Comparison of ENCODE assay signal across 7 cellular contexts in the genomic region with DNA sequence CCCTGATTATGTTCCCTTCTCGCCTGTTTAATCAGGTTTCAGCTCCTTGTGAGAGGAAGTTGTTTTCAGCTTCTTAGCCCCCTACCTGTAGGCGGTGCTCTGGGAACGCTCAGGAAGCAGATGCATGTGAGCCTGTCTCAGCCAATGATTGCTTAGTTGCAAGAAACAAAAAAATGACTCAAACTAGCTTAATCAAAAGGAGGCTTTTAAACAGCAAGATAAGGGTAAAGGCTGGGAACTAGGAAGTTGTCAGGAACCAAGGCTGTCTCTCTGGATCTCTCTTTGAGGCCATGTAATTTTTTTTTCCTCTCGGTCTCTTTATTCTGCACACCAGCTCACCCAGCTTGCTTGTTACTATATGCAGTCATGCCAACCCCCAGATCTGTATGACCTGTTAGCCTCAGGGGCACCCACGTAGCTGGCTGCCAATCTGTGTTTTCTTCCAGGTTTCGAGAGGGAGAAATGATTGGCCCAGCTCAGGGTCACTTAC.
DNase-seq lines count a peak whose midpoint lies in the region; ATAC-seq and TF ChIP-seq lines count a peak whose summit lies in the region.

No MANE protein-coding gene starts in this region.

- peak; percentile 91 for TF ChIP-seq CTCF in PC-3 (conservative IDR thresholded peaks at IDR 0.05; ENCODE audit: low read depth, low read length)
- peak; percentile 76 for TF ChIP-seq CTCF in choroid plexus epithelial cell (conservative IDR thresholded peaks at IDR 0.05; ENCODE audit: low read depth, low read length)

- in situ Hi-C loops in GM23248 (cut with MboI) = loop anchor here (10.0 to 25.0 kb wide), 2 partner anchors 443 to 605 kb away; no protein-coding TSS in a partner anchor

- intact Hi-C loops in PC-3 (cut with micrococcal nuclease) = loop anchor here (1.0 to 5.0 kb wide), 2 partner anchors 110 to 603 kb away; no protein-coding TSS in a partner anchor

- CTCF ChIA-PET in PC-3 (lab: Charles Lee) = interaction anchor here (0.6 to 1.1 kb wide), 9 partner anchors 10 to 690 kb away, joined by 3 to 14 read pairs (median 5); no protein-coding TSS in a partner anchor

- H3K9me2 ChIP-seq in GM23248 (ENCODE audit: insufficient read depth) = no peaks in the 10 kb centered on the region
- no peaks in the 10 kb centered on the region for H3K9me2 ChIP-seq in PC-3 (replicated peaks; ENCODE audit: low read length)

- no peaks in the 10 kb centered on the region for H3K36me3 ChIP-seq in GM23248 (ENCODE audit: low read depth)
- no peaks in the 10 kb centered on the region for H3K36me3 ChIP-seq in PC-3 (ENCODE audit: low read depth, low read length)
- peaks cover 30% of the 10 kb centered on the region for H3K36me3 ChIP-seq in mesodermal cell (ENCODE audit: control insufficient read depth, insufficient read depth, low read length)

- 46 to 48% methylated on average over 6 of the region's 6 CpGs for WGBS in GM23248 (ENCODE audit: low coverage in 1 of 2, low lambda C conversion rate in 2 of 2, missing lambda C conversion rate in 2 of 2), 2 experiments
- 57 to 61% methylated on average over 4 to 5 of the region's 6 CpGs for WGBS in mesodermal cell (ENCODE audit: insufficient coverage in 2 of 2), 2 experiments

- no peak overlapping the region for H3K4me3 ChIP-seq in GM23248
- no peak overlapping the region for H3K4me3 ChIP-seq in PC-3 (ENCODE audit: low read length)
- no peak overlapping the region for H3K4me3 ChIP-seq in choroid plexus epithelial cell (ENCODE audit: low read depth, low read length)
- H3K4me3 ChIP-seq in mesodermal cell (ENCODE audit: extremely low read depth, insufficient read depth, low read length, poor library complexity, severe bottlenecking) = no peak overlapping the region

- H2AFZ ChIP-seq in GM23248 = no peak overlapping the region
- no peak overlapping the region for H2AFZ ChIP-seq in PC-3 (ENCODE audit: low read length)

- DNase-seq in GM23248 (peak; percentile 86), PC-3 (peak; percentile 77), choroid plexus epithelial cell (ENCODE audit: low read depth) (peak; percentile 85), GOT3 (lab: John Stamatoyannopoulos, UW) (no peak)
- DNase-seq in effector CD8-positive, alpha-beta T cell (lab: John Stamatoyannopoulos, UW) = no peak

- no peaks in the 10 kb centered on the region for H3K79me2 ChIP-seq in GM23248 (ENCODE audit: insufficient read depth)
- no peaks in the 10 kb centered on the region for H3K79me2 ChIP-seq in PC-3 (ENCODE audit: low read length)

- BruUV-seq in PC-3 (replicated peaks; lab: Mats Ljungman, UMichigan) = no TSS peak

- H3F3A ChIP-seq in GM23248 (ENCODE audit: insufficient read depth) (peaks cover 9% of the 10 kb centered on the region; the same call in 1 of the 2 replicates), PC-3 (ENCODE audit: low read length, unreplicated experiment) (no peaks in the 10 kb centered on the region)

- H3K9ac ChIP-seq in GM23248 (no peak overlapping the region), PC-3 (ENCODE audit: low read length) (no peak overlapping the region)

- H3K27ac ChIP-seq in GM23248 (peak overlapping the region; percentile 26), PC-3 (ENCODE audit: low read length) (no peak overlapping the region), mesodermal cell (ENCODE audit: low read depth, low read length, severe bottlenecking) (peak overlapping the region; percentile 55)

- peak; percentile 88 for ATAC-seq in PC-3
- ATAC-seq in GM21360 (IDR thresholded peaks at IDR 0.05; ENCODE audit: unreplicated experiment) = no peak

- H4K20me1 ChIP-seq in GM23248 (ENCODE audit: insufficient read depth) (no peaks in the 10 kb centered on the region), PC-3 (ENCODE audit: low read length) (no peaks in the 10 kb centered on the region)

- no peak overlapping the region for H3K4me2 ChIP-seq in GM23248 (ENCODE audit: unreplicated experiment)
- no peak overlapping the region for H3K4me2 ChIP-seq in PC-3 (ENCODE audit: low read length)

- H3K9me3 ChIP-seq in GM23248 (ENCODE audit: low read depth) (no peaks in the 10 kb centered on the region), PC-3 (ENCODE audit: low read length) (no peaks in the 10 kb centered on the region), mesodermal cell (ENCODE audit: control insufficient read depth, low read length) (no peaks in the 10 kb centered on the region)

- no peaks in the 10 kb centered on the region for H3K27me3 ChIP-seq in GM23248 (replicated peaks; ENCODE audit: insufficient read depth)
- H3K27me3 ChIP-seq in PC-3 (ENCODE audit: low read length) = no peaks in the 10 kb centered on the region

- H3K4me1 ChIP-seq in GM23248 (ENCODE audit: insufficient read depth) (peaks cover 14% of the 10 kb centered on the region), PC-3 (ENCODE audit: insufficient read depth, low read length) (peaks cover 6% of the 10 kb centered on the region), mesodermal cell (ENCODE audit: control insufficient read depth, insufficient read depth, low read length, poor library complexity, severe bottlenecking) (peaks cover 11% of the 10 kb centered on the region)

- POLR2A ChIA-PET in PC-3 (lab: Charles Lee; ENCODE audit: unreplicated experiment) = interaction anchor here (0.6 to 0.7 kb wide), 2 partner anchors 100 to 105 kb away, joined by 4 read pairs; no protein-coding TSS in a partner anchor

Comparison
In these comparisons a context has a peak if more than half of its experiments do, and no peak if none do; other contexts are left out.
1. DNase-seq: peak in GM23248 (single experiment), PC-3 (single experiment) and choroid plexus epithelial cell (single experiment); none in GOT3 (single experiment) and effector CD8-positive, alpha-beta T cell (single experiment).